In the genomic region with DNA sequence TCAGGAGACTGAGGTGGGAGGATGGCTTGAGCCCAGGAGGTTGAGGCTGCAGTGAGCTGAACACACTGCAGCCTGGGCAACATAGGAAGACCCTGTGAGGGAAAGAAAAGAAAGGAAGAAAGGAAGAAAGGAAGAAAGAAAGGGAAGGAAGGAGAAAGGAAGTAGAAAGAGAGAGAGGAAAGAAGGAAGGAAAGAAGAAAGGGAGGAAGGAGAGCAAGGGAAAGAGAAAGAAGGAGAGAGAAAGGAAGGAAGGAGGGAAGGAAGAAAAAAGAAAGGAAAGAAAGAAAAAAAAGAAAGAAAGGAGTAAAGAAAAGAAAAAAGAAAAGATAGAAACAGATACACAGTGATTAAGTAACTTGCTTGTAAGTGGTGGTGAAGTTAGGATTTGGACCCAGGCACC, we compare ENCODE assay signal across 1 cellular context.
TF ChIP-seq lines count a peak whose summit lies in the region.

No MANE protein-coding gene starts in this region.

TF ChIP-seq in SK-N-SH, 30 proteins besides CTCF, POLR2A, EP300 and RAD21 (continued from another document):
- no peak for TF ChIP-seq REST (IDR thresholded peaks at IDR 0.05; ENCODE audit: low read depth, low read length)
- TF ChIP-seq TEAD4 (IDR thresholded peaks at IDR 0.05; ENCODE audit: borderline replicate concordance, insufficient read depth), result no peak
